8 cellular contexts compared by ENCODE assay signal in the genomic region with DNA sequence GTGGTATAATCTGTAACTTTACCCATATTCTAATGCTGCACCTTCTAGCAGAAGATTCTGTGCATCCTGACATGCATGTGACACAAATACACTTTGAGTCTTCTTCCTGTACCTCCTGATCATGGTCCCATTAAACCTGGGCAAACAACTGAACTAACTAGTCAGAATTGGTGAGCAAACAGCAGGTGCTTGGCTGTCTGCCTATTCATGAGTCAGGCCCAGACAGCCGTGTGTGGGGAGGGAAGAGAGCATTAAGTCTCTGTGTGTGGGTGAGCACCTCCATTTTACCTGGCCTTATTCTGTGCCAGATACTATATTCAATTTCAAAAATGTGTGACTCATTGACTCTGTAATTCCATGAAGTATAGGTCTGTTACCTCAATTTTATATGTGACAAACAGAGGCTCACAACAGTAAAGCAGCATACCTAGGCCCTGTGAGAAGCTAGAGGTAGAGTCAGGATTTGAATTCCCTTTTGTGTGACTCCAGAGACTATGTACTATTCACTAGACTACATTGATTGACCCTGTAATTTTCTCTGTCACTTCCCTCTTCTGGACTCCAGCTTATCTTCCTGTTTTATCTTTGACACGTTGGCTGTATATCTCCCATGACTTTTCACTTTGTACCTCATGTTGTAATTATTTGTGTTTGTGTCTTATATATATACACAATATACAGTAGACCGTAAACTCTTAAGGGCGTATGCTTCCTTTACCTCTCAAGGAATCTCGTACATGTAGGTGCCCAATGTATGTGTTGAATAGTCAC. TPM values are rescaled to one million over a fixed set of nuclear protein-coding genes. Genes with fewer than 3 reads are reported as not detected.
DNase-seq lines count a peak whose midpoint lies in the region; ATAC-seq and TF ChIP-seq lines count a peak whose summit lies in the region.

No MANE protein-coding gene starts in this region.

- TF ChIP-seq CTCF in foreskin keratinocyte (conservative IDR thresholded peaks at IDR 0.05), result no peak

- no peaks in the 10 kb centered on the region for H3K27me3 ChIP-seq in foreskin keratinocyte

- peaks cover 28% of the 10 kb centered on the region for H3K4me1 ChIP-seq in foreskin keratinocyte

- H3K27ac ChIP-seq in foreskin keratinocyte, result peak overlapping the region; percentile 11

- DNase-seq in NCI-H526 (lab: John Stamatoyannopoulos, UW), result peak; percentile 85 to 87
- peak; percentile 71 for DNase-seq in activated T-cell treated with anti-CD3 and anti-CD28 coated beads for 24 hours (ENCODE audit: low read depth)
- DNase-seq in foreskin keratinocyte, result peak; percentile 96 to 97
- peak in 2 of 3 donors; percentile 58 to 64 for DNase-seq in stimulated activated CD4-positive, alpha-beta T cell treated with anti-CD3 and anti-CD28 coated beads, Interleukin-12 subunit alpha, Interleukin-12 subunit beta, amount 100 ng/mL, for 48 hours (ENCODE audit: low read depth in 2 of 3, low spot score in 1 of 3)
- DNase-seq in NCI-H2227 (lab: John Stamatoyannopoulos, UW; ENCODE audit: unreplicated experiment), result no peak
- DNase-seq in OCI-M2 (lab: John Stamatoyannopoulos, UW; ENCODE audit: unreplicated experiment), result no peak

- ATAC-seq in HG02798 (IDR thresholded peaks at IDR 0.05; ENCODE audit: poor library complexity, unreplicated experiment) (peak; percentile 45), foreskin keratinocyte (peak; percentile 97), HG03460 (IDR thresholded peaks at IDR 0.05; ENCODE audit: unreplicated experiment) (no peak)

RNA-seq across cellular contexts. Expression of gene SUSD6, which starts 32.2 kb away (rescaled TPM):
- total RNA-seq in foreskin keratinocyte, result 14.5 and 17.4 TPM in 2 replicates
- 5.4 and 5.9 TPM in 2 replicates for polyA plus RNA-seq in foreskin keratinocyte

Comparison
In these comparisons a context has a peak if more than half of its experiments do, and no peak if none do; other contexts are left out.
1. DNase-seq: peak in NCI-H526 (2 of 2), activated T-cell treated with anti-CD3 and anti-CD28 coated beads for 24 hours (single experiment), foreskin keratinocyte (2 of 2) and stimulated activated CD4-positive, alpha-beta T cell treated with anti-CD3 and anti-CD28 coated beads, Interleukin-12 subunit alpha, Interleukin-12 subunit beta, amount 100 ng/mL, for 48 hours (2 of 3); none in NCI-H2227 (single experiment) and OCI-M2 (single experiment).